In genomic region chr19:397941-398706, GRCh38 we compare ENCODE assay signal across 20 cellular contexts. TPM values are rescaled to one million over a fixed set of nuclear protein-coding genes. Genes with fewer than 3 reads are reported as not detected.
A peak's percentile ranks its signal among the peaks of the same experiment; 100 is the strongest.
DNase-seq lines count a peak whose midpoint lies in the region; ATAC-seq and TF ChIP-seq lines count a peak whose summit lies in the region.
"Had no signal": no experiment of that assay in that cellular context is flagged by ENCODE, and none has a peak within 500 bp of the region (broad histone marks: within the 10 kb centered on the region; RNA-seq: fewer than 3 reads in every experiment).

No MANE protein-coding gene starts in this region.

- no peaks in the 10 kb centered on the region for H3K4me1 ChIP-seq in GM23338 (ENCODE audit: insufficient read depth)
- H3K4me1 ChIP-seq in neural progenitor cell = no peaks in the 10 kb centered on the region

- DNase-seq in CD14-positive monocyte (ENCODE audit: low spot score) (peak; percentile 22), GM23338 (ENCODE audit: low spot score) (no peak), neural progenitor cell (ENCODE audit: low spot score) (no peak), osteocyte (ENCODE audit: extremely low spot score, unreplicated experiment) (no peak), coronary artery (ENCODE audit: low spot score) (no peak)
- no peak for DNase-seq in effector memory CD8-positive, alpha-beta T cell
- DNase-seq: COR-L47, GM23248, IMR-90, MV-4-11, NCI-H1694, NCI-H2081, NCI-H2171, NCI-H526, OCI-M1, Right ventricle myocardium superior had no signal

- H3K9me2 ChIP-seq in GM23338 (ENCODE audit: insufficient read depth) = 0 out of 2 replicates have a peak, but pooled peaks cover 1% of the 10 kb centered on the region

- no peaks in the 10 kb centered on the region for H3K9me3 ChIP-seq in neural progenitor cell (ENCODE audit: low read depth)

- H3K27ac ChIP-seq in GM23338 (ENCODE audit: low read depth) = no peak overlapping the region
- H3K27ac ChIP-seq in neural progenitor cell = no peak overlapping the region
- H3K27ac ChIP-seq in coronary artery = no peak overlapping the region
- H3K27ac ChIP-seq: GM23248 had no signal

- intact Hi-C loops in CD14-positive monocyte (cut with micrococcal nuclease) = no loop called here

- H3K27me3 ChIP-seq in GM23338 (ENCODE audit: insufficient read depth) = no peaks in the 10 kb centered on the region
- H3K27me3 ChIP-seq in neural progenitor cell = no peaks in the 10 kb centered on the region

- ATAC-seq in GM23338 = no peak
- no peak for ATAC-seq in effector memory CD8-positive, alpha-beta T cell (replicated peaks)
- ATAC-seq in GM21447 (IDR thresholded peaks at IDR 0.05; ENCODE audit: unreplicated experiment) = no peak
- ATAC-seq in HG03342 (IDR thresholded peaks at IDR 0.05; ENCODE audit: unreplicated experiment) = no peak
- ATAC-seq: HCT116 had no signal

- H2AFZ ChIP-seq in GM23338 (no peak overlapping the region), neural progenitor cell (replicated peaks) (no peak overlapping the region)
- H2AFZ ChIP-seq: GM23248 had no signal

- TF ChIP-seq CTCF in CD14-positive monocyte (IDR thresholded peaks at IDR 0.05) = no peak
- no peak for TF ChIP-seq CTCF in GM23338 (conservative IDR thresholded peaks at IDR 0.05; ENCODE audit: low read depth in 2 of 2)
- no peak for TF ChIP-seq CTCF in neural progenitor cell (IDR thresholded peaks at IDR 0.05)
- TF ChIP-seq CTCF in osteocyte (IDR thresholded peaks at IDR 0.05) = no peak
- no peak for TF ChIP-seq CTCF in coronary artery (IDR thresholded peaks at IDR 0.05)

- H3F3A ChIP-seq in GM23338 (replicated peaks; ENCODE audit: low read depth) = peaks cover 6% of the 10 kb centered on the region
- H3F3A ChIP-seq in neural progenitor cell (ENCODE audit: low read depth) = peaks cover 8% of the 10 kb centered on the region

- H3K9me3 Mint-ChIP-seq in CD14-positive monocyte = peaks cover 16 to 59% (median 37%) of the 10 kb centered on the region in 7 donors
- H3K9me3 Mint-ChIP-seq in GM23338 = peaks cover 43% of the 10 kb centered on the region
- peaks cover 8 to 14% of the 10 kb centered on the region in 2 donors for H3K9me3 Mint-ChIP-seq in effector memory CD8-positive, alpha-beta T cell
- H3K9me3 Mint-ChIP-seq in neural progenitor cell = peaks cover 26% of the 10 kb centered on the region
- no peaks in the 10 kb centered on the region for H3K9me3 Mint-ChIP-seq in osteocyte (ENCODE audit: unreplicated experiment)

- H3K36me3 ChIP-seq in GM23338 (ENCODE audit: insufficient read depth) (no peaks in the 10 kb centered on the region), neural progenitor cell (no peaks in the 10 kb centered on the region)

- H3K4me1 Mint-ChIP-seq in CD14-positive monocyte (no peaks in the 10 kb centered on the region), GM23338 (no peaks in the 10 kb centered on the region), neural progenitor cell (peaks cover 6% of the 10 kb centered on the region), osteocyte (ENCODE audit: unreplicated experiment) (no peaks in the 10 kb centered on the region)
- H3K4me1 Mint-ChIP-seq in effector memory CD8-positive, alpha-beta T cell (ENCODE audit: low read depth in 2 of 2) = peaks cover 0 to 3% of the 10 kb centered on the region in 2 donors

- H3K4me3 Mint-ChIP-seq in CD14-positive monocyte (no peak overlapping the region), GM23338 (no peak overlapping the region; the same call in 2 of the 3 replicates), neural progenitor cell (no peak overlapping the region), osteocyte (ENCODE audit: unreplicated experiment) (no peak overlapping the region)
- H3K4me3 Mint-ChIP-seq in effector memory CD8-positive, alpha-beta T cell = no peak overlapping the region
- H3K4me3 Mint-ChIP-seq: CD4-positive, alpha-beta T cell had no signal

- no peak overlapping the region for H3K9ac ChIP-seq in neural progenitor cell
- H3K9ac ChIP-seq: GM23248 had no signal

- H3K4me2 ChIP-seq in GM23338 = no peak overlapping the region
- H3K4me2 ChIP-seq in neural progenitor cell = no peak overlapping the region

- H3K4me3 ChIP-seq in GM23338 (no peak overlapping the region), neural progenitor cell (no peak overlapping the region), coronary artery (no peak overlapping the region)
- H3K4me3 ChIP-seq: GM23248 had no signal

- no peaks in the 10 kb centered on the region for H3K36me3 Mint-ChIP-seq in CD14-positive monocyte
- peaks cover 17% of the 10 kb centered on the region for H3K36me3 Mint-ChIP-seq in GM23338 (ENCODE audit: low read depth)
- peaks cover 6% of the 10 kb centered on the region for H3K36me3 Mint-ChIP-seq in effector memory CD8-positive, alpha-beta T cell (ENCODE audit: insufficient read depth)
- no peaks in the 10 kb centered on the region for H3K36me3 Mint-ChIP-seq in neural progenitor cell
- no peaks in the 10 kb centered on the region for H3K36me3 Mint-ChIP-seq in osteocyte (ENCODE audit: unreplicated experiment)

- H3K79me2 ChIP-seq in GM23338 (replicated peaks; ENCODE audit: insufficient read depth) (no peaks in the 10 kb centered on the region), neural progenitor cell (ENCODE audit: low read depth) (no peaks in the 10 kb centered on the region)

- H3K27me3 Mint-ChIP-seq in CD14-positive monocyte (ENCODE audit: low read depth in 3 of 3) (peaks cover 2 to 14% (median 5%) of the 10 kb centered on the region in 3 donors), GM23338 (ENCODE audit: insufficient read depth, low read depth, poor library complexity) (peaks cover 20% of the 10 kb centered on the region), neural progenitor cell (ENCODE audit: insufficient read depth, low read depth) (peaks cover 10% of the 10 kb centered on the region), osteocyte (ENCODE audit: unreplicated experiment) (peaks cover 3% of the 10 kb centered on the region)
- H3K27me3 Mint-ChIP-seq in effector memory CD8-positive, alpha-beta T cell = peaks cover 2 to 14% of the 10 kb centered on the region in 2 donors

- H4K20me1 ChIP-seq in GM23338 (replicated peaks; ENCODE audit: insufficient read depth) = no peaks in the 10 kb centered on the region
- no peaks in the 10 kb centered on the region for H4K20me1 ChIP-seq in neural progenitor cell (ENCODE audit: low read depth)

- H3K27ac Mint-ChIP-seq in CD14-positive monocyte (peak overlapping the region in 1 of 7 donors; percentile 3), GM23338 (peak overlapping the region; percentile 56; the same call in 1 of the 2 replicates), neural progenitor cell (peak overlapping the region; percentile 20), osteocyte (ENCODE audit: unreplicated experiment) (no peak overlapping the region)
- peak overlapping the region; percentile 53 to 56 for H3K27ac Mint-ChIP-seq in effector memory CD8-positive, alpha-beta T cell
- H3K27ac Mint-ChIP-seq: CD4-positive, alpha-beta T cell had no signal

TF ChIP-seq in GM23338, 12 proteins besides CTCF, POLR2A, EP300 and RAD21 (continues in another document):
- TF ChIP-seq ETS1 (IDR thresholded peaks at IDR 0.05) (no peak), EZH2 (IDR thresholded peaks at IDR 0.05; ENCODE audit: low read depth, unreplicated experiment) (no peak), ZNF114 (CRISPR knock-in tag; IDR thresholded peaks at IDR 0.05) (no peak)

RNA-seq across cellular contexts. Expression of gene C2CD4C, which starts 10.8 kb away (rescaled TPM):
- not detected for polyA plus RNA-seq in CD14-positive monocyte
- total RNA-seq in GM23338 (2014; rRNA removed; shearing (Covaris generic)) = 10.6 and 12.5 TPM in 2 replicates
- 2.1 and 2.6 TPM in 2 replicates for polyA plus RNA-seq in GM23338 (2016; fragmentation: Nextera tagmentation; extraction: Ambion mirVana)
- 2.3 and 18.6 TPM in 2 replicates for total RNA-seq in neural progenitor cell (ENCODE audit: low replicate concordance)
- 0.97 and 1.2 TPM in 2 replicates for total RNA-seq in osteocyte
- total RNA-seq: CD4-positive, alpha-beta T cell had no signal

RNA-seq across cellular contexts. Expression of gene MIER2, which starts 53.5 kb away (rescaled TPM):
- polyA plus RNA-seq in CD14-positive monocyte = 1 to 10 TPM; 3.6 to 6.9 TPM
- 37.9 and 41.3 TPM in 2 replicates for total RNA-seq in GM23338 (2014; rRNA removed; shearing (Covaris generic))
- polyA plus RNA-seq in GM23338 (2016; fragmentation: Nextera tagmentation; extraction: Ambion mirVana) = 30.2 and 34.0 TPM in 2 replicates
- 12.9 and 20.6 TPM in 2 replicates for total RNA-seq in neural progenitor cell (ENCODE audit: low replicate concordance)
- 31.6 and 35.9 TPM in 2 replicates for total RNA-seq in osteocyte
